20 cellular contexts compared by ENCODE assay signal in the genomic region with DNA sequence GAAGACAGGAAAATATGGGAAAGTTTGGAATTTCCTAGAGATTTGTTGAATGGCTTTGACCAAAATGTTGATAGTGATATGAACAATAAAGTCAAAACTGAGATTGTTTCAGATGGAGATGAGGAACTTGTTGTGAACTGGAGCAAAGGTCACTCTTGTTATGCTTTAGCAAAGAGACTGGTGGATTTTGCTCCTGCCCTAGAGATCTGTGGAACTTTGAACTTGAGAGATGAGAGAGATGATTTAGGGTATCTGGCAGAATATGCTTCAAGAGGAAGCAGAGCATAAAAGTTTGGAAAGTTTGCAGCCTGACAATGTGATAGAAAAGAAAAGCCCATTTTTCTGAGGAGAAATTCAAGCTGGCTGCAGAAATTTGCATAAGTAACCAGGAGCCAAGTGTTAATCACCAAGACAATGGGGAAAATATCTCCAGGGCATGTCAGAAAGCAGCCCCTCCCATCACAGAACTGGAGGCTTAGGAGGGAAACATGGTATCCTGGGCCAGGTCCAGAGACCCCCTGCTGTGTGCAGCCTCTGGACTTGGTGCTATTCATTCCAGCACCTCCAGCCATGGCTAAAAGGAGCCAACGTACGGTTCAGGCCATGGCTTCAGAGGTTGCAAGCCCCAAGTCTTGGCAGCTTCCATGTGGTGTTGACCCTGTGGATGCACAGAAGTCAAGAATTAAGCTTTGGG.
DNase-seq lines count a peak whose midpoint lies in the region; ATAC-seq, FAIRE-seq and TF ChIP-seq lines count a peak whose summit lies in the region.
"Had no signal": no experiment of that assay in that cellular context is flagged by ENCODE, and none has a peak within 500 bp of the region (broad histone marks: within the 10 kb centered on the region; RNA-seq: fewer than 3 reads in every experiment).

No MANE protein-coding gene starts in this region.

- no peaks in the 10 kb centered on the region for H3K27me3 ChIP-seq in endodermal cell (ENCODE audit: control insufficient read depth, insufficient read depth, low read length, poor library complexity, severe bottlenecking)
- no peaks in the 10 kb centered on the region for H3K27me3 ChIP-seq in liver (ENCODE audit: control insufficient read depth in 4 of 4, insufficient read depth in 4 of 4, low read length in 3 of 4)
- H3K27me3 ChIP-seq: BE2C had no signal

- no peak for TF ChIP-seq CTCF in endodermal cell (conservative IDR thresholded peaks at IDR 0.05)
- no peak for TF ChIP-seq CTCF in liver (IDR thresholded peaks at IDR 0.05; ENCODE audit: low read depth, low read length, missing input control)

- H3K9me3 Mint-ChIP-seq in endodermal cell: peaks cover 25% of the 10 kb centered on the region

- H3K27ac ChIP-seq in endodermal cell (ENCODE audit: low read depth, low read length): no peak overlapping the region
- no peak overlapping the region for H3K27ac ChIP-seq in liver (ENCODE audit: low read depth in 1 of 2, low read length in 2 of 2)

- no peak for TF ChIP-seq POLR2A in H54 (IDR thresholded peaks at IDR 0.05; ENCODE audit: low read depth, low read length)

- no peaks in the 10 kb centered on the region for H3K4me1 ChIP-seq in endodermal cell (ENCODE audit: control insufficient read depth, insufficient read depth, low read length)
- peaks cover 1 to 6% (median 4%) of the 10 kb centered on the region in 4 donors for H3K4me1 ChIP-seq in liver (ENCODE audit: control insufficient read depth in 4 of 4, insufficient read depth in 4 of 4, low read length in 3 of 4)
- H3K4me1 ChIP-seq: BE2C had no signal

- H3K9ac ChIP-seq in endodermal cell (ENCODE audit: extremely low read depth, low read length, poor library complexity, severe bottlenecking): no peak overlapping the region
- no peak overlapping the region for H3K9ac ChIP-seq in liver (ENCODE audit: low read depth in 1 of 2, low read length in 2 of 2)

- no peak for ATAC-seq in GM18511 (IDR thresholded peaks at IDR 0.05; ENCODE audit: unreplicated experiment)

- no peaks in the 10 kb centered on the region for H3K27me3 Mint-ChIP-seq in endodermal cell (ENCODE audit: insufficient read depth)
- H3K27me3 Mint-ChIP-seq: CD4-positive, CD25-positive, alpha-beta regulatory T cell had no signal

- H3K4me1 Mint-ChIP-seq in endodermal cell: peaks cover 3% of the 10 kb centered on the region
- H3K4me1 Mint-ChIP-seq: CD4-positive, CD25-positive, alpha-beta regulatory T cell; CD8-positive, alpha-beta memory T cell had no signal

- no peak overlapping the region for H3K27ac Mint-ChIP-seq in endodermal cell
- H3K27ac Mint-ChIP-seq: CD4-positive, CD25-positive, alpha-beta regulatory T cell; CD8-positive, alpha-beta memory T cell; H9 had no signal

- H3K36me3 ChIP-seq in endodermal cell (ENCODE audit: control insufficient read depth, insufficient read depth, low read length) (no peaks in the 10 kb centered on the region), liver (ENCODE audit: control insufficient read depth in 4 of 4, insufficient read depth in 3 of 4, low read depth in 1 of 4, low read length in 3 of 4) (no peaks in the 10 kb centered on the region)
- H3K36me3 ChIP-seq: BE2C had no signal

- peaks cover 5% of the 10 kb centered on the region for H3K9me3 ChIP-seq in endodermal cell (ENCODE audit: control insufficient read depth, low read length)
- H3K9me3 ChIP-seq in liver (ENCODE audit: control insufficient read depth in 4 of 4, low read length in 3 of 4): no peaks in the 10 kb centered on the region
- H3K9me3 ChIP-seq: BE2C had no signal

- no peak overlapping the region for H3K4me3 Mint-ChIP-seq in endodermal cell
- H3K4me3 Mint-ChIP-seq: CD4-positive, CD25-positive, alpha-beta regulatory T cell; CD8-positive, alpha-beta memory T cell; H9 had no signal

- DNase-seq in ELF-1 (ENCODE audit: low read depth, low spot score) (peak; percentile 76), M059J (ENCODE audit: low read depth) (peak; percentile 5), endodermal cell (peak; percentile 55), DMS153 (lab: John Stamatoyannopoulos, UW) (no peak), H54 (ENCODE audit: insufficient read length, low spot score) (no peak)
- DNase-seq: ACHN; BE2C; C1 segment of cervical spinal cord; CD4-positive, CD25-positive, alpha-beta regulatory T cell; CD8-positive, alpha-beta memory T cell; COR-L47; DMS 273 treated with DMSO at 0.1 percent for 48 hours; GDM1; GOT3; H9 had no signal

- H3K36me3 Mint-ChIP-seq in endodermal cell (ENCODE audit: low read depth): peaks cover 10% of the 10 kb centered on the region
- H3K36me3 Mint-ChIP-seq: CD4-positive, CD25-positive, alpha-beta regulatory T cell had no signal

- no peak for FAIRE-seq in H54 (lab: Jason Lieb, UNC)
- FAIRE-seq: A204.1, GM12892, GM18507 had no signal

- 91 to 100% methylated on average over 2 of the region's 2 CpGs for WGBS in endodermal cell (ENCODE audit: insufficient coverage in 1 of 2, insufficient read length in 1 of 2), 2 experiments
- WGBS in liver: 95% methylated on average over 2 of the region's 2 CpGs

- TF ChIP-seq RAD21 in liver (IDR thresholded peaks at IDR 0.05): no peak

- H3K4me3 ChIP-seq in endodermal cell (ENCODE audit: low read length) (no peak overlapping the region), liver (ENCODE audit: low read depth in 1 of 3, low read length in 3 of 3) (no peak overlapping the region)

TF ChIP-seq in liver, 16 proteins besides CTCF, POLR2A, EP300 and RAD21:
- TF ChIP-seq GABPA (IDR thresholded peaks at IDR 0.05 in 1 of 2, conservative IDR thresholded peaks at IDR 0.05 in 1 of 2) (no peak), YY1 (IDR thresholded peaks at IDR 0.05) (no peak), EGR1 (IDR thresholded peaks at IDR 0.05; ENCODE audit: low read depth in 2 of 2) (no peak), NR2F2 (IDR thresholded peaks at IDR 0.05) (no peak), TAF1 (conservative IDR thresholded peaks at IDR 0.05) (no peak), RXRA (IDR thresholded peaks at IDR 0.05) (peak; percentile 51 to 57), HNF4A (conservative IDR thresholded peaks at IDR 0.05) (peak; percentile 76 to 86), HNF4G (IDR thresholded peaks at IDR 0.05) (no peak), JUND (IDR thresholded peaks at IDR 0.05) (no peak), SP1 (IDR thresholded peaks at IDR 0.05) (peak; percentile 9), FOXA2 (IDR thresholded peaks at IDR 0.05) (no peak), FOXA1 (IDR thresholded peaks at IDR 0.05) (no peak)
- TF ChIP-seq, protein P1, sequence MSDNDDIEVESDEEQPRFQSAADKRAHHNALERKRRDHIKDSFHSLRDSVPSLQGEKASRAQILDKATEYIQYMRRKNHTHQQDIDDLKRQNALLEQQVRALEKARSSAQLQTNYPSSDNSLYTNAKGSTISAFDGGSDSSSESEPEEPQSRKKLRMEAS (IDR thresholded peaks at IDR 0.05): no peak
- TF ChIP-seq, protein P2, sequence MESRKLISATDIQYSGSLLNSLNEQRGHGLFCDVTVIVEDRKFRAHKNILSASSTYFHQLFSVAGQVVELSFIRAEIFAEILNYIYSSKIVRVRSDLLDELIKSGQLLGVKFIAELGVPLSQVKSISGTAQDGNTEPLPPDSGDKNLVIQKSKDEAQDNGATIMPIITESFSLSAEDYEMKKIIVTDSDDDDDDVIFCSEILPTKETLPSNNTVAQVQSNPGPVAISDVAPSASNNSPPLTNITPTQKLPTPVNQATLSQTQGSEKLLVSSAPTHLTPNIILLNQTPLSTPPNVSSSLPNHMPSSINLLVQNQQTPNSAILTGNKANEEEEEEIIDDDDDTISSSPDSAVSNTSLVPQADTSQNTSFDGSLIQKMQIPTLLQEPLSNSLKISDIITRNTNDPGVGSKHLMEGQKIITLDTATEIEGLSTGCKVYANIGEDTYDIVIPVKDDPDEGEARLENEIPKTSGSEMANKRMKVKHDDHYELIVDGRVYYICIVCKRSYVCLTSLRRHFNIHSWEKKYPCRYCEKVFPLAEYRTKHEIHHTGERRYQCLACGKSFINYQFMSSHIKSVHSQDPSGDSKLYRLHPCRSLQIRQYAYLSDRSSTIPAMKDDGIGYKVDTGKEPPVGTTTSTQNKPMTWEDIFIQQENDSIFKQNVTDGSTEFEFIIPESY (IDR thresholded peaks at IDR 0.05): no peak
- TF ChIP-seq, protein P3, sequence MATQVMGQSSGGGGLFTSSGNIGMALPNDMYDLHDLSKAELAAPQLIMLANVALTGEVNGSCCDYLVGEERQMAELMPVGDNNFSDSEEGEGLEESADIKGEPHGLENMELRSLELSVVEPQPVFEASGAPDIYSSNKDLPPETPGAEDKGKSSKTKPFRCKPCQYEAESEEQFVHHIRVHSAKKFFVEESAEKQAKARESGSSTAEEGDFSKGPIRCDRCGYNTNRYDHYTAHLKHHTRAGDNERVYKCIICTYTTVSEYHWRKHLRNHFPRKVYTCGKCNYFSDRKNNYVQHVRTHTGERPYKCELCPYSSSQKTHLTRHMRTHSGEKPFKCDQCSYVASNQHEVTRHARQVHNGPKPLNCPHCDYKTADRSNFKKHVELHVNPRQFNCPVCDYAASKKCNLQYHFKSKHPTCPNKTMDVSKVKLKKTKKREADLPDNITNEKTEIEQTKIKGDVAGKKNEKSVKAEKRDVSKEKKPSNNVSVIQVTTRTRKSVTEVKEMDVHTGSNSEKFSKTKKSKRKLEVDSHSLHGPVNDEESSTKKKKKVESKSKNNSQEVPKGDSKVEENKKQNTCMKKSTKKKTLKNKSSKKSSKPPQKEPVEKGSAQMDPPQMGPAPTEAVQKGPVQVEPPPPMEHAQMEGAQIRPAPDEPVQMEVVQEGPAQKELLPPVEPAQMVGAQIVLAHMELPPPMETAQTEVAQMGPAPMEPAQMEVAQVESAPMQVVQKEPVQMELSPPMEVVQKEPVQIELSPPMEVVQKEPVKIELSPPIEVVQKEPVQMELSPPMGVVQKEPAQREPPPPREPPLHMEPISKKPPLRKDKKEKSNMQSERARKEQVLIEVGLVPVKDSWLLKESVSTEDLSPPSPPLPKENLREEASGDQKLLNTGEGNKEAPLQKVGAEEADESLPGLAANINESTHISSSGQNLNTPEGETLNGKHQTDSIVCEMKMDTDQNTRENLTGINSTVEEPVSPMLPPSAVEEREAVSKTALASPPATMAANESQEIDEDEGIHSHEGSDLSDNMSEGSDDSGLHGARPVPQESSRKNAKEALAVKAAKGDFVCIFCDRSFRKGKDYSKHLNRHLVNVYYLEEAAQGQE (IDR thresholded peaks at IDR 0.05): no peak
- TF ChIP-seq, protein P4, sequence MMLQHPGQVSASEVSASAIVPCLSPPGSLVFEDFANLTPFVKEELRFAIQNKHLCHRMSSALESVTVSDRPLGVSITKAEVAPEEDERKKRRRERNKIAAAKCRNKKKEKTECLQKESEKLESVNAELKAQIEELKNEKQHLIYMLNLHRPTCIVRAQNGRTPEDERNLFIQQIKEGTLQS (IDR thresholded peaks at IDR 0.05): no peak

Comparison
In these comparisons a context has a peak if more than half of its experiments do, and no peak if none do; other contexts are left out.
1. DNase-seq: peak in ELF-1 (single experiment), M059J (single experiment) and endodermal cell (single experiment); none in DMS153 (single experiment) and H54 (single experiment).